ENCODE assay signal across 9 cellular contexts in the genomic region with DNA sequence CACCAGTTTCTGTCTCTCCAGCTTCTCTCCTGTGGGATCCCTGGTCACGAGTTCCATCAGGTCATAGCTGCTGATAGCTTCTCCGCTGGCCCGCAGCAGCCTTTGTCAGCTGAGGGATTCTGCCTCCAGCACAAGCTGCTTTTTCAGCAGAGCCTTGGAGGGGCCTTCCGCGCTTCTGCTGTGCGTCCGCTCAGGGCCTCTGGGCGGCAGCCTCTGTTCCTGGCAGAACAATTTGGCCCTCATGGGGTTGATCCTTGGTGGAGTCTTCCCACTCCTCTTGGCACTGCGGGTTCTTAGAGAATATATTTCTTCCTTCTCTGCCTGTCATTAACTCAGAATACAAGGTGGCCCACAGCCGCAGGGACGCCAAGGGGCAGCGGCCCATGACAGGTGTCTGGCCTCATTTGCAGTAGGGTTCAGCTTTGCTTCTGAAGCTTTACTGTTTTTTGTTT.
DNase-seq lines count a peak whose midpoint lies in the region; ATAC-seq and TF ChIP-seq lines count a peak whose summit lies in the region.
"Had no signal": no experiment of that assay in that cellular context is flagged by ENCODE, and none has a peak within 500 bp of the region (broad histone marks: within the 10 kb centered on the region; RNA-seq: fewer than 3 reads in every experiment).

No MANE protein-coding gene starts in this region.

- DNase-seq in HK-2 (ENCODE audit: unreplicated experiment) = peak; percentile 43
- DNase-seq in cardiac fibroblast (ENCODE audit: low read depth in 2 of 2) = peak; percentile 35 to 41
- no peak for DNase-seq in activated CD4-positive, alpha-beta memory T cell treated with anti-CD3 and anti-CD28 coated beads for 36 hours
- DNase-seq in CD1c-positive myeloid dendritic cell (ENCODE audit: extremely low spot score) = no peak
- no peak for DNase-seq in stimulated activated CD4-positive, alpha-beta T cell treated with anti-CD3 and anti-CD28 coated beads, Interleukin-4, amount 100 ng/mL, for 4 hours
- DNase-seq: erythroblast had no signal

- H3K27me3 ChIP-seq in layer of hippocampus (ENCODE audit: control insufficient read depth, insufficient read depth, low read length) (no peaks in the 10 kb centered on the region), skeletal muscle tissue (ENCODE audit: control insufficient read depth in 3 of 3, insufficient read depth in 3 of 3, low read length in 3 of 3) (no peaks in the 10 kb centered on the region)

- H3K27me3 Mint-ChIP-seq in activated CD4-positive, alpha-beta memory T cell treated with anti-CD3 and anti-CD28 coated beads for 36 hours = no peaks in the 10 kb centered on the region

- peaks cover 53 to 72% (median 56%) of the 10 kb centered on the region in 3 donors for H3K4me1 ChIP-seq in skeletal muscle tissue (ENCODE audit: control insufficient read depth in 3 of 3, insufficient read depth in 3 of 3, low read length in 3 of 3)

- intact Hi-C loops in activated CD4-positive, alpha-beta memory T cell treated with anti-CD3 and anti-CD28 coated beads for 36 hours (cut with micrococcal nuclease) = no loop called here

- CTCF ChIA-PET in activated CD4-positive, alpha-beta memory T cell treated with anti-CD3 and anti-CD28 coated beads for 36 hours (lab: Charles Lee) = no interaction called here

- POLR2A ChIA-PET in activated CD4-positive, alpha-beta memory T cell treated with anti-CD3 and anti-CD28 coated beads for 36 hours (lab: Charles Lee) = no interaction called here

- no peaks in the 10 kb centered on the region for H3K9me3 Mint-ChIP-seq in activated CD4-positive, alpha-beta memory T cell treated with anti-CD3 and anti-CD28 coated beads for 36 hours

- peaks cover 10 to 35% (median 29%) of the 10 kb centered on the region in 3 donors for H3K36me3 ChIP-seq in skeletal muscle tissue (ENCODE audit: control insufficient read depth in 3 of 3, insufficient read depth in 3 of 3, low read length in 3 of 3)

- no peak for ATAC-seq in esophagus mucosa

- H3K4me3 ChIP-seq in cardiac fibroblast (replicated peaks in 1 of 2; ENCODE audit: low read depth in 2 of 2, low read length in 2 of 2) (no peak overlapping the region), skeletal muscle tissue (ENCODE audit: low read length in 3 of 3) (peak overlapping the region; percentile 57 to 68 (median 63))

- H3K36me3 Mint-ChIP-seq in activated CD4-positive, alpha-beta memory T cell treated with anti-CD3 and anti-CD28 coated beads for 36 hours = peaks cover 54% of the 10 kb centered on the region

- peak; percentile 28 for TF ChIP-seq CTCF in cardiac fibroblast (IDR thresholded peaks at IDR 0.05; ENCODE audit: low read depth, low read length)

- no peak overlapping the region for H3K4me3 Mint-ChIP-seq in activated CD4-positive, alpha-beta memory T cell treated with anti-CD3 and anti-CD28 coated beads for 36 hours

- no peaks in the 10 kb centered on the region for H3K9me3 ChIP-seq in skeletal muscle tissue (ENCODE audit: control insufficient read depth in 3 of 3, low read length in 3 of 3)

- peak overlapping the region; percentile 66 to 84 (median 75) for H3K9ac ChIP-seq in skeletal muscle tissue (ENCODE audit: low read depth in 1 of 3, low read length in 3 of 3)

- H3K27ac ChIP-seq in layer of hippocampus (ENCODE audit: low read depth, low read length) (peak overlapping the region; percentile 44), skeletal muscle tissue (ENCODE audit: low read depth, low read length) (peak overlapping the region; percentile 88)

- H3K4me1 Mint-ChIP-seq in activated CD4-positive, alpha-beta memory T cell treated with anti-CD3 and anti-CD28 coated beads for 36 hours (ENCODE audit: low read depth) = no peaks in the 10 kb centered on the region

- H3K27ac Mint-ChIP-seq in activated CD4-positive, alpha-beta memory T cell treated with anti-CD3 and anti-CD28 coated beads for 36 hours = no peak overlapping the region

Comparison
In these comparisons a context has a peak if more than half of its experiments do, and no peak if none do; other contexts are left out.
1. DNase-seq: peak in HK-2 (single experiment) and cardiac fibroblast (2 of 2); none in activated CD4-positive, alpha-beta memory T cell treated with anti-CD3 and anti-CD28 coated beads for 36 hours (single experiment), CD1c-positive myeloid dendritic cell (single experiment) and stimulated activated CD4-positive, alpha-beta T cell treated with anti-CD3 and anti-CD28 coated beads, Interleukin-4, amount 100 ng/mL, for 4 hours (0 of 2).
2. H3K4me3 ChIP-seq: peak in skeletal muscle tissue (3 of 3); none in cardiac fibroblast (0 of 2).